Comparison of ENCODE assay signal across 24 cellular contexts in genomic region chr6:83188501-83188900, GRCh38.
"Had no signal": no experiment of that assay in that cellular context is flagged by ENCODE, and none has a peak within 500 bp of the region (broad histone marks: within the 10 kb centered on the region; RNA-seq: fewer than 3 reads in every experiment).

No MANE protein-coding gene starts in this region.

- ATAC-seq: HepG2, Panc1, PC-3 had no signal

- H3K9me2 ChIP-seq: SK-N-SH had no signal

- H3K9ac ChIP-seq: SK-N-SH had no signal

- H3K4me2 ChIP-seq: SK-N-SH had no signal

- H3K9me3 ChIP-seq: SK-N-SH had no signal

- DNase-seq: IMR-90; Karpas-422; KG1; MV-4-11; NCI-H1048; NCI-H1105; NCI-H1417; NCI-H1436 treated with DMSO at 0.1 percent for 48 hours; NCI-H1694; NCI-H187 treated with DMSO at 0.1 percent for 48 hours; NCI-H2029 treated with DMSO at 0.1 percent for 48 hours; NCI-H2171 treated with DMSO at 0.1 percent for 48 hours; NCI-H345; NCI-H446 treated with DMSO at 0.1 percent for 48 hours; NCI-H510A treated with DMSO at 0.1 percent for 48 hours; NCI-H748 treated with DMSO at 0.1 percent for 48 hours; NK-92 treated with Interleukin-12 subunit alpha and Interleukin-12 subunit beta, amount 100 ng/mL, for 24 hours; PC-3; SHP77; SK-N-SH; SW 1271 had no signal

- H3K27ac ChIP-seq: RWPE1 had no signal
